ENCODE assay signal across 8 cellular contexts in genomic region chr12:102061556-102062418, GRCh38. TPM values are rescaled to one million over a fixed set of nuclear protein-coding genes. Genes with fewer than 3 reads are reported as not detected.
A peak's percentile ranks its signal among the peaks of the same experiment; 100 is the strongest.
DNase-seq lines count a peak whose midpoint lies in the region; ATAC-seq and TF ChIP-seq lines count a peak whose summit lies in the region.

TSS of gene WASHC3 (minus strand) at chr12:102061991. CDS start at chr12:102061962, 29 bp downstream.

- no peaks in the 10 kb centered on the region for H4K20me1 ChIP-seq in SK-N-SH (ENCODE audit: insufficient read depth)

- H3K79me2 ChIP-seq in SK-N-SH (ENCODE audit: insufficient read depth) = no peaks in the 10 kb centered on the region

- WGBS in SK-N-SH (ENCODE audit: low lambda C conversion rate) = 2% methylated on average over 41 of the region's 44 CpGs
- 3 to 7% methylated on average over 8 to 9 of the region's 44 CpGs for WGBS in gastroesophageal sphincter (ENCODE audit: low coverage in 1 of 2), 2 donors

- no peaks in the 10 kb centered on the region for H3K27me3 ChIP-seq in SK-N-SH (ENCODE audit: insufficient read depth)
- no peaks in the 10 kb centered on the region for H3K27me3 ChIP-seq in gastroesophageal sphincter
- no peaks in the 10 kb centered on the region for H3K27me3 ChIP-seq in neutrophil

- peak within 1 kb of the TSS; percentile 84 for H3K9ac ChIP-seq in SK-N-SH

- CTCF ChIA-PET in SK-N-SH (lab: Yijun Ruan, JAX) = no interaction called here

- no peak for TF ChIP-seq EP300 in SK-N-SH (IDR thresholded peaks at IDR 0.05; ENCODE audit: borderline replicate concordance in 1 of 2, low read depth in 1 of 2, low read length in 1 of 2)
- no peak for TF ChIP-seq EP300 in gastroesophageal sphincter (IDR thresholded peaks at IDR 0.05)

- H2AFZ ChIP-seq in SK-N-SH (ENCODE audit: low read depth) = peak within 1 kb of the TSS; percentile 96

- no peak for TF ChIP-seq RAD21 in SK-N-SH (IDR thresholded peaks at IDR 0.05; ENCODE audit: low read length)

- no peaks in the 10 kb centered on the region for H3F3A ChIP-seq in SK-N-SH (replicated peaks; ENCODE audit: insufficient read depth)

- H3K36me3 ChIP-seq in SK-N-SH (replicated peaks in 1 of 2; ENCODE audit: control insufficient read depth in 1 of 2, insufficient read depth in 2 of 2, low read length in 1 of 2) (peaks cover 1 to 10% of the 10 kb centered on the region in 2 experiments), gastroesophageal sphincter (peaks cover 0 to 19% of the 10 kb centered on the region in 2 donors), neutrophil (peaks cover 20% of the 10 kb centered on the region)

- no peaks in the 10 kb centered on the region for H3K9me3 ChIP-seq in SK-N-SH
- no peaks in the 10 kb centered on the region for H3K9me3 ChIP-seq in gastroesophageal sphincter
- H3K9me3 ChIP-seq in neutrophil = no peaks in the 10 kb centered on the region

- H3K9me2 ChIP-seq in SK-N-SH = no peaks in the 10 kb centered on the region

- TF ChIP-seq CTCF in SK-N-SH (IDR thresholded peaks at IDR 0.05) = no peak
- TF ChIP-seq CTCF in gastroesophageal sphincter (IDR thresholded peaks at IDR 0.05) = peak in 1 of 4 experiments; percentile 6
- peak; percentile 42 for TF ChIP-seq CTCF in neutrophil (IDR thresholded peaks at IDR 0.05)

- H3K4me3 ChIP-seq in SK-N-SH (ENCODE audit: low read depth in 2 of 2, low read length in 1 of 2) (peak within 1 kb of the TSS; percentile 90 to 97), gastroesophageal sphincter (peak within 1 kb of the TSS; percentile 76 to 99), neutrophil (ENCODE audit: low read depth in 1 of 2, low read length in 1 of 2) (peak within 1 kb of the TSS; percentile 74 to 87)

- peak; percentile 67 to 76 for TF ChIP-seq POLR2A in gastroesophageal sphincter (IDR thresholded peaks at IDR 0.05)

- ATAC-seq in HG02571 (IDR thresholded peaks at IDR 0.05; ENCODE audit: unreplicated experiment) = peak; percentile 95
- ATAC-seq in gastroesophageal sphincter = peak; percentile 99

- POLR2A ChIA-PET in SK-N-SH (lab: Yijun Ruan, JAX) = interaction anchor here (1.2 kb wide), 1 partner anchor 58 kb away, joined by 3 read pairs; the partner anchor contains the start of gene NUP37

- DNase-seq in GM04504 (ENCODE audit: low read depth) (peak; percentile 87), NCI-H1048 (lab: John Stamatoyannopoulos, UW) (peak; percentile 79), SK-N-SH (peak; percentile 84), substantia nigra (lab: John Stamatoyannopoulos, UW) (peak; percentile 57 to 97 (median 94))
- DNase-seq in activated naive CD4-positive, alpha-beta T cell treated with anti-CD3 and anti-CD28 coated beads, Interleukin-2, amount 50 U/mL, for 16 hours = peak; percentile 96

- peak within 1 kb of the TSS; percentile 92 for H3K4me2 ChIP-seq in SK-N-SH

- peak within 1 kb of the TSS; percentile 24 to 81; a peak in 3 of 4 replicates for H3K27ac ChIP-seq in SK-N-SH (ENCODE audit: low read depth in 2 of 2, low read length in 1 of 2)
- H3K27ac ChIP-seq in gastroesophageal sphincter = peak within 1 kb of the TSS; percentile 87 to 92 (median 91)
- peak within 1 kb of the TSS; percentile 66 for H3K27ac ChIP-seq in neutrophil
- peak within 1 kb of the TSS; percentile 84 for H3K27ac ChIP-seq in substantia nigra (ENCODE audit: low read depth, low read length, poor library complexity, severe bottlenecking)

- H3K4me1 ChIP-seq in SK-N-SH (ENCODE audit: control insufficient read depth in 1 of 2, insufficient read depth in 2 of 2, low read depth in 1 of 2, low read length in 1 of 2) (no peaks in the 10 kb centered on the region; a peak in 2 of 4 replicates), gastroesophageal sphincter (peaks cover 0 to 20% (median 0%) of the 10 kb centered on the region in 3 donors), neutrophil (ENCODE audit: control insufficient read depth in 1 of 2, insufficient read depth in 1 of 2, low read depth in 1 of 2, low read length in 1 of 2) (peaks cover 5 to 8% of the 10 kb centered on the region in 2 experiments)

TF ChIP-seq in SK-N-SH, 30 proteins besides CTCF, POLR2A, EP300 and RAD21:
- TF ChIP-seq POLR2AphosphoS5 (IDR thresholded peaks at IDR 0.05; ENCODE audit: low read depth, low read length) = peak; percentile 78
- TF ChIP-seq TAF1 (IDR thresholded peaks at IDR 0.05; ENCODE audit: borderline replicate concordance, low read depth, low read length) = no peak; the same call in 1 of the 2 replicates
- no peak for TF ChIP-seq FOXJ3 (CRISPR knock-in tag; IDR thresholded peaks at IDR 0.05)
- TF ChIP-seq NRF1 (IDR thresholded peaks at IDR 0.05; ENCODE audit: low read depth, low read length) = no peak
- no peak for TF ChIP-seq GATA2 (CRISPR knock-in tag; IDR thresholded peaks at IDR 0.05)
- peak; percentile 87; the same call in 1 of the 2 replicates for TF ChIP-seq ELF1 (IDR thresholded peaks at IDR 0.05)
- TF ChIP-seq GABPA (IDR thresholded peaks at IDR 0.05; ENCODE audit: low read depth) = peak; percentile 90
- TF ChIP-seq JUND (IDR thresholded peaks at IDR 0.05) = no peak
- TF ChIP-seq CHD2 (IDR thresholded peaks at IDR 0.05; ENCODE audit: low read length, partially characterized antibody) = peak; percentile 96
- TF ChIP-seq EZH2phosphoT487 (IDR thresholded peaks at IDR 0.05; ENCODE audit: borderline replicate concordance, low read depth) = no peak
- TF ChIP-seq PBX3 (IDR thresholded peaks at IDR 0.05) = peak; percentile 83
- peak; percentile 86 for TF ChIP-seq ZBTB33 (IDR thresholded peaks at IDR 0.05; ENCODE audit: borderline replicate concordance, low read depth)
- no peak for TF ChIP-seq NFIC (IDR thresholded peaks at IDR 0.05; ENCODE audit: borderline replicate concordance)
- TF ChIP-seq MXI1 (IDR thresholded peaks at IDR 0.05; ENCODE audit: low read depth, low read length) = peak; percentile 38; the same call in 1 of the 2 replicates
- TF ChIP-seq SIN3A (IDR thresholded peaks at IDR 0.05; ENCODE audit: borderline replicate concordance, low read depth, low read length) = 0 out of 2 replicates have a peak, but pooled peaks have one; percentile 46
- TF ChIP-seq IRF3 (IDR thresholded peaks at IDR 0.05; ENCODE audit: low read depth, low read length) = no peak
- no peak for TF ChIP-seq TEAD4 (IDR thresholded peaks at IDR 0.05; ENCODE audit: borderline replicate concordance, insufficient read depth)
- no peak for TF ChIP-seq SMC3 (IDR thresholded peaks at IDR 0.05; ENCODE audit: low read depth, low read length)
- TF ChIP-seq FOXM1 (IDR thresholded peaks at IDR 0.05; ENCODE audit: low read depth) = no peak
- no peak for TF ChIP-seq USF2 (IDR thresholded peaks at IDR 0.05; ENCODE audit: borderline replicate concordance, low read depth, low read length)

RNA-seq across cellular contexts. Expression of gene WASHC3, which starts in this region (rescaled TPM):
- 28.5 and 32.0 TPM in 2 replicates for polyA plus RNA-seq in SK-N-SH (2012; rRNA removed)
- 36.2 and 43.6 TPM in 2 replicates for polyA plus RNA-seq in SK-N-SH (2012; cell fraction: cytosol; rRNA removed)
- 11.4 and 21.4 TPM in 2 replicates for polyA plus RNA-seq in SK-N-SH (2012; cell fraction: nucleus; rRNA removed)
- 100 to 1,000 TPM in 1 of 4 donors, 10 to 100 TPM in 3; 80.4 to 106 (median 87.1) TPM for total RNA-seq in gastroesophageal sphincter

Comparison
In these comparisons a context has a peak if more than half of its experiments do, and no peak if none do; other contexts are left out.
1. Peak in every context shown above with its lines: DNase-seq, ATAC-seq, H3K4me3 ChIP-seq and H3K27ac ChIP-seq.